In the genomic region with DNA sequence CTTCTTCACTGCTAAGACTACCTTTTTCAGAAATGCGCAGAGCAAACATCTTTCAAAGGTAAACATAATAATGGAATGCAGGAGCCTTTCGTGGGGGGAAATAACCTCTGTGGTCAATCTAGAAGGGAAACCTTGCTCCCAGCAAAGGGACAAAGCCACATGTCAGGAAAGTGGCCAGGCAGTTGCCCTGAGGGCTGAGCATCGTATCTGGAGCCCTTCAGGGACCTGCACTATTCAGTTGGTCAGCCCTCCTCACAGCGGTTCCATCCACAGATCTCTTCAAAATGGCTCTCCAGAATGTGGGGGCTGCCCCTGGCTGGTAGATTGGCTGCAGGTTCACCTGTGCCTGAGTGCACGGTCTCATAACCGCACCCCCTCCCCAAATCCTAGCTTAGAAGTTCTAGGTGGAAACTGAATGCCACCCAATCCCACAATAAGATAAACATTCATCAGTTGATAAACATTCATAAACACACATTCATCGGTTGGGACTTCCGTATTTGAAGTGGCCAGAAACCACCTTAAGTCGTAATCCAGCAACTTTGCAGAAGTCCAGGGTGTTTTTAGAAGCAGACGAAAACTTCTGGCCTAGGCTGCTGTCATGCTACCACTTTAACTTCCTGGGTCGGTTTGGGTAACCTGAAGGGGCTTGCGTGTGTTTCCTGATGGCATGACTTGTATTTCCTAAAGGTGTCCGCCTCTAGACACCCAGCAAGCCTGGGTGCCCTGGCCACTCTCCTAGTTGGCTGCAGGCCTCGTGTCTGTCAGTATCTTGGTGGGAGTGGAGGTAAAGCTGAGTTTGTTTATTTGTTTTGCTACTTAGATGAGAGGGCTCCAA, we compare ENCODE assay signal across 8 cellular contexts. TPM values are rescaled to one million over a fixed set of nuclear protein-coding genes. Genes with fewer than 3 reads are reported as not detected.
DNase-seq lines count a peak whose midpoint lies in the region; ATAC-seq, FAIRE-seq and TF ChIP-seq lines count a peak whose summit lies in the region.

No MANE protein-coding gene starts in this region.

- H3K9ac ChIP-seq in MM.1S (ENCODE audit: low read length) (peak overlapping the region; percentile 95), keratinocyte (ENCODE audit: control insufficient read depth, extremely low read depth, insufficient read depth, low read length) (no peak overlapping the region)

- TF ChIP-seq CTCF in MM.1S (IDR thresholded peaks at IDR 0.05; ENCODE audit: low read length), result no peak
- no peak for TF ChIP-seq CTCF in keratinocyte (optimal IDR thresholded peaks at IDR 0.05 in 1 of 3, IDR thresholded peaks at IDR 0.05 in 1 of 3, conservative IDR thresholded peaks at IDR 0.05 in 1 of 3; ENCODE audit: extremely low read depth in 1 of 3, insufficient read depth in 2 of 3, low read length in 3 of 3)

- H3K27me3 ChIP-seq in MM.1S (replicated peaks; ENCODE audit: insufficient read depth, low read length) (no peaks in the 10 kb centered on the region), keratinocyte (ENCODE audit: control insufficient read depth, extremely low read depth, insufficient read depth, low read length) (no peaks in the 10 kb centered on the region)

- peaks cover 0 to 5% of the 10 kb centered on the region in 2 donors for H3K9me3 Mint-ChIP-seq in activated naive CD4-positive, alpha-beta T cell treated with anti-CD3 and anti-CD28 coated beads, Interleukin-2, amount 50 U/mL, for 72 hours
- H3K9me3 Mint-ChIP-seq in stimulated activated naive CD8-positive, alpha-beta T cell treated with anti-CD3 and anti-CD28 coated beads, Interleukin-15, amount 100 ng/mL, for 72 hours, result no peaks in the 10 kb centered on the region

- H3K4me1 ChIP-seq in MM.1S (ENCODE audit: low read length) (peaks cover 56% of the 10 kb centered on the region), keratinocyte (ENCODE audit: control insufficient read depth, extremely low read depth, insufficient read depth, low read length) (peaks cover 11% of the 10 kb centered on the region)

- H4K20me1 ChIP-seq in MM.1S (ENCODE audit: insufficient read depth, low read length), result no peaks in the 10 kb centered on the region
- no peaks in the 10 kb centered on the region for H4K20me1 ChIP-seq in keratinocyte (ENCODE audit: control insufficient read depth, extremely low read depth, insufficient read depth, low read length)

- H3K4me3 ChIP-seq in MM.1S (ENCODE audit: low read length) (peak overlapping the region; percentile 94), keratinocyte (ENCODE audit: control insufficient read depth in 2 of 3, extremely low read depth in 1 of 3, insufficient read depth in 2 of 3, low read depth in 1 of 3, low read length in 3 of 3) (peak overlapping the region; percentile 22 to 56 (median 33))

- DNase-seq in GF-D8 (lab: John Stamatoyannopoulos, UW) (peak; percentile 70), MM.1S (peak; percentile 50), keratinocyte (ENCODE audit: low read depth, low spot score) (no peak), EL (no peak)
- DNase-seq in activated naive CD4-positive, alpha-beta T cell treated with anti-CD3 and anti-CD28 coated beads, Interleukin-2, amount 50 U/mL, for 72 hours (ENCODE audit: low spot score in 2 of 2), result peak in 1 of 2 donors; percentile 67
- DNase-seq in stimulated activated naive CD8-positive, alpha-beta T cell treated with anti-CD3 and anti-CD28 coated beads, Interleukin-15, amount 100 ng/mL, for 72 hours, result no peak

- H3K9me1 ChIP-seq in keratinocyte (ENCODE audit: control insufficient read depth, extremely low read depth, insufficient read depth, low read length), result no peaks in the 10 kb centered on the region

- peak overlapping the region; percentile 89 for H3K27ac ChIP-seq in MM.1S (ENCODE audit: low read length)
- no peak overlapping the region for H3K27ac ChIP-seq in keratinocyte (ENCODE audit: control insufficient read depth, insufficient read depth, low read length)

- ATAC-seq in activated naive CD4-positive, alpha-beta T cell treated with anti-CD3 and anti-CD28 coated beads, Interleukin-2, amount 50 U/mL, for 72 hours, result peak in 1 of 2 donors; percentile 6
- ATAC-seq in stimulated activated naive CD8-positive, alpha-beta T cell treated with anti-CD3 and anti-CD28 coated beads, Interleukin-15, amount 100 ng/mL, for 72 hours, result no peak
- no peak for ATAC-seq in GM21737 (IDR thresholded peaks at IDR 0.05; ENCODE audit: unreplicated experiment)
- no peak for ATAC-seq in GM21717 (IDR thresholded peaks at IDR 0.05; ENCODE audit: unreplicated experiment)

- peak overlapping the region; percentile 90 for H3K4me2 ChIP-seq in MM.1S (ENCODE audit: low read depth, low read length)
- H3K4me2 ChIP-seq in keratinocyte (ENCODE audit: control insufficient read depth, extremely low read depth, insufficient read depth, low read depth, low read length), result peak overlapping the region; percentile 84

- H3K4me1 Mint-ChIP-seq in stimulated activated naive CD8-positive, alpha-beta T cell treated with anti-CD3 and anti-CD28 coated beads, Interleukin-15, amount 100 ng/mL, for 72 hours, result peaks cover 71% of the 10 kb centered on the region

- dilution Hi-C loops in keratinocyte (cut with MboI; ENCODE audit: extremely low pct_ligation_motif_present, low sequenced_read_pairs), result no loop called here

- H3K36me3 Mint-ChIP-seq in activated naive CD4-positive, alpha-beta T cell treated with anti-CD3 and anti-CD28 coated beads, Interleukin-2, amount 50 U/mL, for 72 hours, result peaks cover 50 to 64% of the 10 kb centered on the region in 2 donors

- no peak for FAIRE-seq in keratinocyte (lab: Jason Lieb, UNC)

- H2AFZ ChIP-seq in MM.1S (ENCODE audit: low read length) (0 out of 2 replicates have a peak overlapping the region, but pooled peaks have one; percentile 61), keratinocyte (ENCODE audit: control insufficient read depth, low read length) (no peak overlapping the region)

- no peaks in the 10 kb centered on the region for H3K9me2 ChIP-seq in MM.1S (replicated peaks; ENCODE audit: insufficient read depth, low read length)

- peak overlapping the region; percentile 88 to 93 for H3K4me3 Mint-ChIP-seq in stimulated activated naive CD8-positive, alpha-beta T cell treated with anti-CD3 and anti-CD28 coated beads, Interleukin-15, amount 100 ng/mL, for 72 hours

- peaks cover 69% of the 10 kb centered on the region for H3K79me2 ChIP-seq in MM.1S (ENCODE audit: low read length)
- no peaks in the 10 kb centered on the region for H3K79me2 ChIP-seq in keratinocyte (ENCODE audit: control insufficient read depth, insufficient read depth, low read length)

- H3K27ac Mint-ChIP-seq in activated naive CD4-positive, alpha-beta T cell treated with anti-CD3 and anti-CD28 coated beads, Interleukin-2, amount 50 U/mL, for 72 hours, result peak overlapping the region; percentile 97
- peak overlapping the region; percentile 98 to 99 for H3K27ac Mint-ChIP-seq in stimulated activated naive CD8-positive, alpha-beta T cell treated with anti-CD3 and anti-CD28 coated beads, Interleukin-15, amount 100 ng/mL, for 72 hours

- no peaks in the 10 kb centered on the region for H3K27me3 Mint-ChIP-seq in stimulated activated naive CD8-positive, alpha-beta T cell treated with anti-CD3 and anti-CD28 coated beads, Interleukin-15, amount 100 ng/mL, for 72 hours

- peaks cover 80% of the 10 kb centered on the region for H3F3A ChIP-seq in MM.1S (ENCODE audit: insufficient read depth, low read length)

- H3K36me3 ChIP-seq in MM.1S (replicated peaks; ENCODE audit: insufficient read depth, low read length), result no peaks in the 10 kb centered on the region; the same call in 1 of the 2 replicates
- no peaks in the 10 kb centered on the region for H3K36me3 ChIP-seq in keratinocyte (ENCODE audit: control insufficient read depth in 2 of 2, extremely low read depth in 1 of 2, insufficient read depth in 2 of 2, low read length in 2 of 2)

- H3K9me3 ChIP-seq in MM.1S (replicated peaks; ENCODE audit: insufficient read depth, low read length) (no peaks in the 10 kb centered on the region), keratinocyte (ENCODE audit: control insufficient read depth, low read depth, low read length) (no peaks in the 10 kb centered on the region)

RNA-seq across cellular contexts. Expression of a gene that starts 50.5 kb away (rescaled TPM):
- 100 to 1,000 TPM; 212 to 239 TPM for total RNA-seq in activated naive CD4-positive, alpha-beta T cell treated with anti-CD3 and anti-CD28 coated beads, Interleukin-2, amount 50 U/mL, for 72 hours
- 2.1 to 2.5 TPM (median 2.4 TPM) in 3 replicates for polyA plus RNA-seq in keratinocyte
- polyA plus RNA-seq in keratinocyte (2011; ENCODE audit: low read depth), result 16.8 TPM
- 2.6 and 3.1 TPM in 2 replicates for polyA plus RNA-seq in keratinocyte (2011; cell fraction: cytosol; rRNA removed)
- polyA plus RNA-seq in keratinocyte (2011; cell fraction: nucleus; rRNA removed), result 5.8 and 5.9 TPM in 2 replicates
- polyA plus RNA-seq in keratinocyte (2012; ENCODE audit: low replicate concordance), result 2.0 and 28.9 TPM in 2 replicates
- polyA minus RNA-seq in keratinocyte, result 3.2 to 6.7 TPM (median 3.9 TPM) in 3 replicates
- 4.4 TPM for polyA minus RNA-seq in keratinocyte (2011; cell fraction: cytosol; rRNA and poly(A)+ RNA removed)
- 3.1 and 6.7 TPM in 2 replicates for polyA minus RNA-seq in keratinocyte (2011; cell fraction: nucleus; rRNA and poly(A)+ RNA removed)

RNA-seq across cellular contexts. Expression of a gene that starts 54.4 kb away (rescaled TPM):
- 100 to 1,000 TPM in 1 of 2 donors, 10 to 100 TPM in 1; 87.1 to 111 TPM for total RNA-seq in activated naive CD4-positive, alpha-beta T cell treated with anti-CD3 and anti-CD28 coated beads, Interleukin-2, amount 50 U/mL, for 72 hours
- 59.9 to 66.4 TPM (median 60.6 TPM) in 3 replicates for polyA plus RNA-seq in keratinocyte
- 21.4 TPM for polyA plus RNA-seq in keratinocyte (2011; ENCODE audit: low read depth)
- polyA plus RNA-seq in keratinocyte (2011; cell fraction: cytosol; rRNA removed), result 55.7 and 62.1 TPM in 2 replicates
- polyA plus RNA-seq in keratinocyte (2011; cell fraction: nucleus; rRNA removed), result 64.0 and 66.2 TPM in 2 replicates
- 27.5 and 39.8 TPM in 2 replicates for polyA plus RNA-seq in keratinocyte (2012; ENCODE audit: low replicate concordance)
- 29.9 to 48.8 TPM (median 47.8 TPM) in 3 replicates for polyA minus RNA-seq in keratinocyte
- polyA minus RNA-seq in keratinocyte (2011; cell fraction: cytosol; rRNA and poly(A)+ RNA removed), result 27.0 TPM
- 12.0 and 21.8 TPM in 2 replicates for polyA minus RNA-seq in keratinocyte (2011; cell fraction: nucleus; rRNA and poly(A)+ RNA removed)

Comparison
In these comparisons a context has a peak if more than half of its experiments do, and no peak if none do; other contexts are left out.
1. DNase-seq: peak in GF-D8 (single experiment) and MM.1S (single experiment); none in keratinocyte (single experiment), stimulated activated naive CD8-positive, alpha-beta T cell treated with anti-CD3 and anti-CD28 coated beads, Interleukin-15, amount 100 ng/mL, for 72 hours (0 of 2) and EL (single experiment).